11 cellular contexts compared by ENCODE assay signal in genomic region chr7:25031007-25031406, GRCh38. TPM values are rescaled to one million over a fixed set of nuclear protein-coding genes. Genes with fewer than 3 reads are reported as not detected.
A peak's percentile ranks its signal among the peaks of the same experiment; 100 is the strongest.
DNase-seq lines count a peak whose midpoint lies in the region; ATAC-seq, FAIRE-seq and TF ChIP-seq lines count a peak whose summit lies in the region.
"Had no signal": no experiment of that assay in that cellular context is flagged by ENCODE, and none has a peak within 500 bp of the region (broad histone marks: within the 10 kb centered on the region; RNA-seq: fewer than 3 reads in every experiment).

No MANE protein-coding gene starts in this region.

- H3K9me3 ChIP-seq in GM12878 (replicated peaks; ENCODE audit: control insufficient read depth, insufficient read depth, low read length), result no peaks in the 10 kb centered on the region; the same call in 2 of the 3 replicates
- H3K9me3 ChIP-seq: uterus had no signal

- SMC1A ChIA-PET in GM12878 (lab: Charles Lee; ENCODE audit: uncharacterized antibody, unreplicated experiment), result interaction anchor here (0.8 to 1.9 kb wide), 6 partner anchors 8 to 219 kb away, joined by 3 to 6 read pairs (median 4); no protein-coding TSS in a partner anchor

- H3K4me1 ChIP-seq in GM12878 (ENCODE audit: control insufficient read depth, insufficient read depth, low read length), result peaks cover 19% of the 10 kb centered on the region
- H3K4me1 ChIP-seq: uterus had no signal

- TF ChIP-seq POLR2A in GM12878 (IDR thresholded peaks at IDR 0.05; ENCODE audit: low read depth, low read length), result no peak

- H3K4me1 Mint-ChIP-seq in activated T-helper 2 cell treated with anti-CD3 and anti-CD28 coated beads, Interferon-gamma antibody, Interleukin-2, Interleukin-4, amounts not matched to agents 10 μg/mL and 5 μg/mL and 100 μg/mL, durations not matched to agents 14 hours and 24 hours and 36 hours (ENCODE audit: low read depth), result peaks cover 47% of the 10 kb centered on the region
- peaks cover 42% of the 10 kb centered on the region for H3K4me1 Mint-ChIP-seq in activated CD8-positive, alpha-beta T cell treated with anti-CD3 and anti-CD28 coated beads for 36 hours (ENCODE audit: low read depth)

- H2AFZ ChIP-seq in GM12878 (ENCODE audit: control insufficient read depth, low read depth, low read length), result no peak overlapping the region

- H3K36me3 ChIP-seq in GM12878 (ENCODE audit: control insufficient read depth in 2 of 2, insufficient read depth in 2 of 2, low read length in 1 of 2), result no peaks in the 10 kb centered on the region
- H3K36me3 ChIP-seq: uterus, WERI-Rb-1 had no signal

- H3K36me3 Mint-ChIP-seq in activated T-helper 2 cell treated with anti-CD3 and anti-CD28 coated beads, Interferon-gamma antibody, Interleukin-2, Interleukin-4, amounts not matched to agents 10 μg/mL and 5 μg/mL and 100 μg/mL, durations not matched to agents 14 hours and 24 hours and 36 hours (ENCODE audit: low read depth), result peaks cover 2% of the 10 kb centered on the region
- no peaks in the 10 kb centered on the region for H3K36me3 Mint-ChIP-seq in activated CD8-positive, alpha-beta T cell treated with anti-CD3 and anti-CD28 coated beads for 36 hours (ENCODE audit: low read depth)

- no peak overlapping the region for H3K4me3 ChIP-seq in GM12878
- H3K4me3 ChIP-seq: uterus had no signal

- intact Hi-C loops in GM12878 (cut with micrococcal nuclease; ENCODE audit: unreplicated experiment), result no loop called here
- intact Hi-C loops in activated T-helper 2 cell treated with anti-CD3 and anti-CD28 coated beads, Interferon-gamma antibody, Interleukin-2, Interleukin-4, amounts not matched to agents 10 μg/mL and 5 μg/mL and 100 μg/mL, durations not matched to agents 14 hours and 24 hours and 36 hours (cut with micrococcal nuclease), result no loop called here
- intact Hi-C loops in activated CD8-positive, alpha-beta T cell treated with anti-CD3 and anti-CD28 coated beads for 36 hours (cut with micrococcal nuclease), result no loop called here

- RAD21 ChIA-PET in GM12878 (lab: Charles Lee; ENCODE audit: unreplicated experiment), result interaction anchor here (0.5 to 0.9 kb wide), 2 partner anchors 49 to 363 kb away, joined by 3 to 4 read pairs; no protein-coding TSS in a partner anchor

- FAIRE-seq in GM12878 (lab: Jason Lieb, UNC), result peak; percentile 93

- BruUV-seq in GM12878 (replicated peaks; lab: Mats Ljungman, UMichigan), result no TSS peak

- under 1% methylated on average over 6 of the region's 6 CpGs for WGBS in GM12878 (ENCODE audit: insufficient coverage, insufficient replicate concordance, low lambda C conversion rate, missing lambda C conversion rate)

- H4K20me1 ChIP-seq in GM12878 (ENCODE audit: control insufficient read depth, insufficient read depth), result no peaks in the 10 kb centered on the region

- no peaks in the 10 kb centered on the region for H3K27me3 ChIP-seq in GM12878 (replicated peaks in 1 of 2; ENCODE audit: control insufficient read depth in 2 of 2, insufficient read depth in 2 of 2, low read length in 1 of 2)
- H3K27me3 ChIP-seq: uterus had no signal

- H3K9ac ChIP-seq in GM12878 (ENCODE audit: control insufficient read depth, insufficient read depth, low read length), result no peak overlapping the region

- H3K79me2 ChIP-seq in GM12878 (ENCODE audit: control insufficient read depth, insufficient read depth, low read length), result no peaks in the 10 kb centered on the region

- no peak overlapping the region for H3K4me3 Mint-ChIP-seq in activated T-helper 2 cell treated with anti-CD3 and anti-CD28 coated beads, Interferon-gamma antibody, Interleukin-2, Interleukin-4, amounts not matched to agents 10 μg/mL and 5 μg/mL and 100 μg/mL, durations not matched to agents 14 hours and 24 hours and 36 hours (ENCODE audit: low read depth)
- no peak overlapping the region for H3K4me3 Mint-ChIP-seq in activated CD8-positive, alpha-beta T cell treated with anti-CD3 and anti-CD28 coated beads for 36 hours

- POLR2A ChIA-PET in GM12878 (lab: Charles Lee), result interaction anchor here (0.9 kb wide), 1 partner anchor 9 kb away, joined by 3 read pairs; no protein-coding TSS in a partner anchor
- POLR2A ChIA-PET in activated CD8-positive, alpha-beta T cell treated with anti-CD3 and anti-CD28 coated beads for 36 hours (lab: Charles Lee), result interaction anchor here (1.1 kb wide), 1 partner anchor 29 kb away, joined by 3 read pairs; no protein-coding TSS in a partner anchor

- peak overlapping the region; percentile 68 for H3K4me2 ChIP-seq in GM12878 (ENCODE audit: control insufficient read depth, insufficient read depth)

- CTCF ChIA-PET in GM12878 (lab: Yijun Ruan, JAX), result interaction anchor here (0.7 to 2.0 kb wide), 6 partner anchors 35 to 219 kb away, joined by 3 to 5 read pairs (median 4); no protein-coding TSS in a partner anchor
- CTCF ChIA-PET in activated CD8-positive, alpha-beta T cell treated with anti-CD3 and anti-CD28 coated beads for 36 hours (lab: Charles Lee), result interaction anchor here (1.2 kb wide), 1 partner anchor 18 kb away, joined by 3 read pairs; no protein-coding TSS in a partner anchor

- TF ChIP-seq CTCF in GM12878 (IDR thresholded peaks at IDR 0.05 in 2 of 3, conservative IDR thresholded peaks at IDR 0.05 in 1 of 3; ENCODE audit: control insufficient read depth in 2 of 3, extremely low read depth in 1 of 3, insufficient read depth in 1 of 3, low read depth in 3 of 3, low read length in 3 of 3), result no peak
- TF ChIP-seq CTCF in activated CD8-positive, alpha-beta T cell treated with anti-CD3 and anti-CD28 coated beads for 36 hours (IDR thresholded peaks at IDR 0.05), result no peak

- no peak overlapping the region for H3K27ac Mint-ChIP-seq in activated T-helper 2 cell treated with anti-CD3 and anti-CD28 coated beads, Interferon-gamma antibody, Interleukin-2, Interleukin-4, amounts not matched to agents 10 μg/mL and 5 μg/mL and 100 μg/mL, durations not matched to agents 14 hours and 24 hours and 36 hours
- H3K27ac Mint-ChIP-seq in activated CD8-positive, alpha-beta T cell treated with anti-CD3 and anti-CD28 coated beads for 36 hours, result no peak overlapping the region

- ATAC-seq in GM18520 (IDR thresholded peaks at IDR 0.05; ENCODE audit: unreplicated experiment) (peak; percentile 90), GM21360 (IDR thresholded peaks at IDR 0.05; ENCODE audit: unreplicated experiment) (peak; percentile 78), HG03095 (IDR thresholded peaks at IDR 0.05; ENCODE audit: unreplicated experiment) (peak; percentile 78), GM12878 (peak; percentile 84)
- no peak for ATAC-seq in activated CD8-positive, alpha-beta T cell treated with anti-CD3 and anti-CD28 coated beads for 36 hours

- H3K27ac ChIP-seq in GM12878 (ENCODE audit: control insufficient read depth, insufficient read depth), result no peak overlapping the region
- H3K27ac ChIP-seq: uterus, WERI-Rb-1 had no signal

- peaks cover 7% of the 10 kb centered on the region for H3K27me3 Mint-ChIP-seq in activated T-helper 2 cell treated with anti-CD3 and anti-CD28 coated beads, Interferon-gamma antibody, Interleukin-2, Interleukin-4, amounts not matched to agents 10 μg/mL and 5 μg/mL and 100 μg/mL, durations not matched to agents 14 hours and 24 hours and 36 hours (ENCODE audit: low read depth)
- H3K27me3 Mint-ChIP-seq in activated CD8-positive, alpha-beta T cell treated with anti-CD3 and anti-CD28 coated beads for 36 hours, result no peaks in the 10 kb centered on the region

- H3K9me3 Mint-ChIP-seq in activated T-helper 2 cell treated with anti-CD3 and anti-CD28 coated beads, Interferon-gamma antibody, Interleukin-2, Interleukin-4, amounts not matched to agents 10 μg/mL and 5 μg/mL and 100 μg/mL, durations not matched to agents 14 hours and 24 hours and 36 hours, result peaks cover 8% of the 10 kb centered on the region
- H3K9me3 Mint-ChIP-seq in activated CD8-positive, alpha-beta T cell treated with anti-CD3 and anti-CD28 coated beads for 36 hours, result peaks cover 3% of the 10 kb centered on the region

- no peak for TF ChIP-seq EP300 in GM12878 (IDR thresholded peaks at IDR 0.05; ENCODE audit: borderline replicate concordance in 1 of 2, control insufficient read depth in 1 of 2, low read depth in 2 of 2, low read length in 2 of 2)

- in situ Hi-C loops in GM12878 (cut with MboI), result no loop called here

- TF ChIP-seq RAD21 in GM12878 (IDR thresholded peaks at IDR 0.05; ENCODE audit: insufficient read depth, low read depth, low read length), result no peak

- DNase-seq in GM12878 (ENCODE audit: low read depth, low spot score) (peak; percentile 61), NCI-H446 (lab: John Stamatoyannopoulos, UW) (no peak), GM03348 (ENCODE audit: low spot score) (no peak)
- no peak for DNase-seq in activated T-helper 2 cell treated with anti-CD3 and anti-CD28 coated beads, Interferon-gamma antibody, Interleukin-2, Interleukin-4, amounts not matched to agents 10 μg/mL and 5 μg/mL and 100 μg/mL, durations not matched to agents 14 hours and 24 hours and 36 hours (ENCODE audit: low spot score)
- DNase-seq in activated CD8-positive, alpha-beta T cell treated with anti-CD3 and anti-CD28 coated beads for 36 hours, result no peak
- DNase-seq: NCI-H526 treated with DMSO at 0.1 percent for 48 hours, uterus, WERI-Rb-1 had no signal

TF ChIP-seq in GM12878, 131 proteins besides CTCF, POLR2A, EP300 and RAD21 (continues in another document):
- no peak for TF ChIP-seq RELA (IDR thresholded peaks at IDR 0.05; ENCODE audit: borderline replicate concordance, partially characterized antibody)

RNA-seq across cellular contexts. Expression of gene OSBPL3, which starts 51.0 kb away (rescaled TPM):
- 60.2 and 64.2 TPM in 2 replicates for total RNA-seq in GM12878 (2013; cell fraction: nucleolus; rRNA removed)
- 26.3 and 29.3 TPM in 2 replicates for total RNA-seq in GM12878 (2014; rRNA removed)
- 27.8 and 28.2 TPM in 2 replicates for total RNA-seq in GM12878 (2014; rRNA removed; fragmentation: Illumina TruSeq; extraction: Trizol)
- total RNA-seq in GM12878 (2021), result 34.0 and 46.6 TPM in 2 replicates
- polyA plus RNA-seq in GM12878 (2011; ENCODE audit: low read depth), result 8.9 TPM
- polyA plus RNA-seq in GM12878 (2011; rRNA removed), result 26.1 and 28.0 TPM in 2 replicates
- 14.5 and 15.8 TPM in 2 replicates for polyA plus RNA-seq in GM12878 (2011; cell fraction: cytosol; rRNA removed)
- 77.3 and 96.7 TPM in 2 replicates for polyA plus RNA-seq in GM12878 (2011; cell fraction: nucleus; rRNA removed)
- 11.0 and 12.1 TPM in 2 replicates for polyA plus RNA-seq in GM12878 (2012)
- polyA plus RNA-seq in GM12878 (2014; fragmentation: Illumina TruSeq; extraction: Trizol), result 23.3 and 26.6 TPM in 2 replicates
- 10 to 100 TPM in 1 of 2 experiments, 1 to 10 TPM in 1; 6.1 to 15.2 TPM for polyA plus RNA-seq in GM12878 (2014; fragmentation: Nextera tagmentation; extraction: Ambion mirVana)
- 24.2 and 28.1 TPM in 2 replicates for polyA plus RNA-seq in GM12878 (2014; rRNA removed)
- polyA plus RNA-seq in GM12878 (2016; fragmentation: Nextera tagmentation; extraction: Ambion mirVana), result 10 to 100 TPM; 33.3 to 38.1 TPM
- 39.3 and 41.8 TPM in 2 replicates for polyA minus RNA-seq in GM12878 (2011; rRNA and poly(A)+ RNA removed)
- 7.9 and 12.3 TPM in 2 replicates for polyA minus RNA-seq in GM12878 (2011; cell fraction: cytosol; rRNA and poly(A)+ RNA removed)
- polyA minus RNA-seq in GM12878 (2011; cell fraction: nucleus; rRNA and poly(A)+ RNA removed), result 34.5 and 77.9 TPM in 2 replicates
- 74.2 and 76.2 TPM in 2 replicates for total RNA-seq in activated T-helper 2 cell treated with anti-CD3 and anti-CD28 coated beads, Interferon-gamma antibody, Interleukin-2, Interleukin-4, amounts not matched to agents 10 μg/mL and 5 μg/mL and 100 μg/mL, durations not matched to agents 14 hours and 24 hours and 36 hours
- 10 to 100 TPM; 44.6 to 45.7 TPM for total RNA-seq in activated CD8-positive, alpha-beta T cell treated with anti-CD3 and anti-CD28 coated beads for 36 hours
